25 cellular contexts compared by ENCODE assay signal in genomic region chr10:15315286-15315685, GRCh38.
"Had no signal": no experiment of that assay in that cellular context is flagged by ENCODE, and none has a peak within 500 bp of the region (broad histone marks: within the 10 kb centered on the region; RNA-seq: fewer than 3 reads in every experiment).

No MANE protein-coding gene starts in this region.

- ATAC-seq: activated CD8-positive, alpha-beta memory T cell treated with anti-CD3 and anti-CD28 coated beads, Interleukin-2, amount 10 ng/mL, durations not matched to agents 7 days and 5 days; activated CD8-positive, alpha-beta T cell treated with anti-CD3 and anti-CD28 coated beads, Interleukin-2, amount 10 ng/mL, durations not matched to agents 7 days and 5 days; activated naive CD4-positive, alpha-beta T cell treated with anti-CD3 and anti-CD28 coated beads, Interleukin-2, amount 50 U/mL, for 72 hours; body of pancreas; left cardiac atrium; left ventricle myocardium superior; sciatic nerve; upper lobe of right lung had no signal

- DNase-seq: activated CD4-positive, alpha-beta T cell treated with anti-CD3 and anti-CD28 coated beads for 1 hour; activated CD4-positive, alpha-beta T cell treated with anti-CD3 and anti-CD28 coated beads, Interleukin-2, amount 50 U/mL, for 1 hour; activated CD8-positive, alpha-beta memory T cell treated with anti-CD3 and anti-CD28 coated beads, Interleukin-2, amount 10 ng/mL, durations not matched to agents 7 days and 5 days; activated CD8-positive, alpha-beta T cell treated with anti-CD3 and anti-CD28 coated beads, Interleukin-2, amount 10 ng/mL, durations not matched to agents 7 days and 5 days; activated naive CD4-positive, alpha-beta T cell; activated T-cell treated with anti-CD3 and anti-CD28 coated beads, Interleukin-2, amount 50 U/mL, for 48 hours; aorta; body of pancreas; cortex of kidney; esophagus squamous epithelium; foreskin melanocyte; islet precursor cell; left cardiac atrium; left ventricle myocardium superior; ovary; small intestine; stimulated activated CD4-positive, alpha-beta T cell treated with anti-CD3 and anti-CD28 coated beads, Interleukin-4, amount 100 ng/mL, for 24 hours; T-helper 2 cell; tibial artery; upper lobe of right lung had no signal

- H3K9me3 ChIP-seq: body of pancreas, esophagus squamous epithelium, ovary, tibial artery, upper lobe of right lung had no signal

- H3K36me3 Mint-ChIP-seq: activated CD8-positive, alpha-beta memory T cell treated with anti-CD3 and anti-CD28 coated beads, Interleukin-2, amount 10 ng/mL, durations not matched to agents 7 days and 5 days; activated naive CD4-positive, alpha-beta T cell treated with anti-CD3 and anti-CD28 coated beads, Interleukin-2, amount 50 U/mL, for 72 hours; stimulated activated effector memory CD8-positive, alpha-beta T cell treated with anti-CD3 and anti-CD28 coated beads, Interleukin-12 subunit alpha, Interleukin-12 subunit beta, amount 100 ng/mL, for 72 hours had no signal

- H3K27me3 ChIP-seq: body of pancreas, cardiac muscle cell, esophagus squamous epithelium, ovary, tibial artery, upper lobe of right lung had no signal

- H3K9me3 Mint-ChIP-seq: activated naive CD4-positive, alpha-beta T cell treated with anti-CD3 and anti-CD28 coated beads, Interleukin-2, amount 50 U/mL, for 72 hours; stimulated activated effector memory CD8-positive, alpha-beta T cell treated with anti-CD3 and anti-CD28 coated beads, Interleukin-12 subunit alpha, Interleukin-12 subunit beta, amount 100 ng/mL, for 72 hours; stimulated activated naive CD8-positive, alpha-beta T cell treated with anti-CD3 and anti-CD28 coated beads, Interleukin-15, Interleukin-2, amounts not matched to agents 100 ng/mL and 50 ng/mL, for 24 hours had no signal

- H3K27ac ChIP-seq: esophagus squamous epithelium, ovary, tibial artery, upper lobe of right lung had no signal

- H3K4me1 Mint-ChIP-seq: activated CD8-positive, alpha-beta memory T cell treated with anti-CD3 and anti-CD28 coated beads, Interleukin-2, amount 10 ng/mL, durations not matched to agents 7 days and 5 days had no signal

- H3K27me3 Mint-ChIP-seq: stimulated activated naive CD8-positive, alpha-beta T cell treated with anti-CD3 and anti-CD28 coated beads, Interleukin-15, Interleukin-2, amounts not matched to agents 100 ng/mL and 50 ng/mL, for 24 hours had no signal

- H3K4me3 Mint-ChIP-seq: activated CD8-positive, alpha-beta memory T cell treated with anti-CD3 and anti-CD28 coated beads, Interleukin-2, amount 10 ng/mL, durations not matched to agents 7 days and 5 days; activated CD8-positive, alpha-beta T cell treated with anti-CD3 and anti-CD28 coated beads, Interleukin-2, amount 10 ng/mL, durations not matched to agents 7 days and 5 days; stimulated activated effector memory CD8-positive, alpha-beta T cell treated with anti-CD3 and anti-CD28 coated beads, Interleukin-12 subunit alpha, Interleukin-12 subunit beta, amount 100 ng/mL, for 72 hours; stimulated activated naive CD8-positive, alpha-beta T cell treated with anti-CD3 and anti-CD28 coated beads, Interleukin-15, Interleukin-2, amounts not matched to agents 100 ng/mL and 50 ng/mL, for 24 hours had no signal

- H3K27ac Mint-ChIP-seq: activated CD8-positive, alpha-beta memory T cell treated with anti-CD3 and anti-CD28 coated beads, Interleukin-2, amount 10 ng/mL, durations not matched to agents 7 days and 5 days; activated CD8-positive, alpha-beta T cell treated with anti-CD3 and anti-CD28 coated beads, Interleukin-2, amount 10 ng/mL, durations not matched to agents 7 days and 5 days; stimulated activated effector memory CD8-positive, alpha-beta T cell treated with anti-CD3 and anti-CD28 coated beads, Interleukin-12 subunit alpha, Interleukin-12 subunit beta, amount 100 ng/mL, for 72 hours; stimulated activated naive CD8-positive, alpha-beta T cell treated with anti-CD3 and anti-CD28 coated beads, Interleukin-15, Interleukin-2, amounts not matched to agents 100 ng/mL and 50 ng/mL, for 24 hours had no signal
